Comparison of ENCODE assay signal across 2 cellular contexts in the genomic region with DNA sequence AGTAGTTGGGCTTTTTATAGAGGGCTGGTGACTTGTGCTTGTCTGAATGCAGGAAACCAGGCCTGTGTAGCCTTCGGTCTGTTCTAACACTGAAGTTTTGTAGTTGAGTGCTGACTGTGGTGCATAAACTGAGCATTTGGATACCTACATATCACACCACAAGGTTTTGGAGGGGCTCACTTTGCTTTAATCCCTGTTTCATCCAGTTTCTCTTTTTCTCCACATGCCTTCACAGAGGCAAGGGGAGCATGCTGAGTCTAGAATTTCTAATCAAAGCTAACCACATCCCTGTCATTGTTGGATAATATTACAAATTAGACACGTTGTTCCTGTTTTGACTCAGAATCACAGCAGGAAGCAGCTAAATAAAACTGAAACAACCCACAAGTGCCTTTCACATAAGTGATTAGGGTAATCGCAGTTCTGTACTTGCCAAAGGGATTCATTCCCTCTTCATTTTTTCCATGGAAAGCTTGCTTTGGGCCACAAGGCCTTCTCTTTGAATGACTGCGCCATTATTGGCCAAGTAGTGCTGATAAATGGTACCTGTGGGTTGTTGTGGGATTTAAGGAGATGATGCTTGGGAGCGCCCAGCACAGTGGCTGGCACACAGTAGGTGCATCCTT.
A peak's percentile ranks its signal among the peaks of the same experiment; 100 is the strongest.
TF ChIP-seq lines count a peak whose summit lies in the region.

No MANE protein-coding gene starts in this region.

TF ChIP-seq in endothelial cell of umbilical vein, 7 proteins besides CTCF, POLR2A, EP300 and RAD21:
- TF ChIP-seq FOS (IDR thresholded peaks at IDR 0.05; ENCODE audit: borderline replicate concordance, insufficient read depth, low read length), result peak; percentile 24
- TF ChIP-seq EZH2 (IDR thresholded peaks at IDR 0.05; ENCODE audit: borderline replicate concordance, low read depth, low read length, severe bottlenecking), result no peak
- TF ChIP-seq POLR2AphosphoS5 (IDR thresholded peaks at IDR 0.05; ENCODE audit: insufficient read depth, low read depth, low read length), result peak; percentile 27
TF ChIP-seq in endothelial cell of umbilical vein: peak in this region for 2.

TF ChIP-seq in SK-N-SH, 30 proteins besides CTCF, POLR2A, EP300 and RAD21:
- TF ChIP-seq, protein P1, sequence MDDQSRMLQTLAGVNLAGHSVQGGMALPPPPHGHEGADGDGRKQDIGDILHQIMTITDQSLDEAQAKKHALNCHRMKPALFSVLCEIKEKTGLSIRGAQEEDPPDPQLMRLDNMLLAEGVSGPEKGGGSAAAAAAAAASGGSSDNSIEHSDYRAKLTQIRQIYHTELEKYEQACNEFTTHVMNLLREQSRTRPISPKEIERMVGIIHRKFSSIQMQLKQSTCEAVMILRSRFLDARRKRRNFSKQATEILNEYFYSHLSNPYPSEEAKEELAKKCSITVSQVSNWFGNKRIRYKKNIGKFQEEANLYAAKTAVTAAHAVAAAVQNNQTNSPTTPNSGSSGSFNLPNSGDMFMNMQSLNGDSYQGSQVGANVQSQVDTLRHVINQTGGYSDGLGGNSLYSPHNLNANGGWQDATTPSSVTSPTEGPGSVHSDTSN (IDR thresholded peaks at IDR 0.05), result no peak
- no peak for TF ChIP-seq NFIC (IDR thresholded peaks at IDR 0.05; ENCODE audit: borderline replicate concordance)
- no peak for TF ChIP-seq GATA2 (CRISPR knock-in tag; IDR thresholded peaks at IDR 0.05)
- TF ChIP-seq RFX5 (IDR thresholded peaks at IDR 0.05; ENCODE audit: low read length), result no peak
- no peak for TF ChIP-seq TCF12 (IDR thresholded peaks at IDR 0.05)
- TF ChIP-seq GABPA (IDR thresholded peaks at IDR 0.05; ENCODE audit: low read depth), result no peak
- TF ChIP-seq MEF2A (IDR thresholded peaks at IDR 0.05; ENCODE audit: borderline replicate concordance, low read depth), result no peak
- TF ChIP-seq YY1 (IDR thresholded peaks at IDR 0.05; ENCODE audit: low read depth), result no peak
- no peak for TF ChIP-seq RCOR1 (IDR thresholded peaks at IDR 0.05; ENCODE audit: low read length)
- no peak for TF ChIP-seq REST (IDR thresholded peaks at IDR 0.05; ENCODE audit: low read depth, low read length)
- no peak for TF ChIP-seq ZBTB33 (IDR thresholded peaks at IDR 0.05; ENCODE audit: borderline replicate concordance, low read depth)
- no peak for TF ChIP-seq EZH2phosphoT487 (IDR thresholded peaks at IDR 0.05; ENCODE audit: borderline replicate concordance, low read depth)
